20 cellular contexts compared by ENCODE assay signal in genomic region chr4:77273412-77273811, GRCh38.
"Had no signal": no experiment of that assay in that cellular context is flagged by ENCODE, and none has a peak within 500 bp of the region (broad histone marks: within the 10 kb centered on the region; RNA-seq: fewer than 3 reads in every experiment).

No MANE protein-coding gene starts in this region.

- ATAC-seq: effector memory CD8-positive, alpha-beta T cell; gastrocnemius medialis; heart right ventricle; left cardiac atrium; left lung; left ventricle myocardium superior; lower lobe of right lung; mucosa of descending colon had no signal

- H3K4me3 ChIP-seq: colonic mucosa, esophagus squamous epithelium, gastrocnemius medialis, heart right ventricle, left lung, lower lobe of right lung, mucosa of descending colon had no signal

- H3K36me3 ChIP-seq: colonic mucosa, esophagus squamous epithelium, gastrocnemius medialis, heart right ventricle, left lung, lower lobe of right lung had no signal

- DNase-seq: colonic mucosa; cortex of kidney; effector CD8-positive, alpha-beta T cell; effector memory CD8-positive, alpha-beta T cell; endodermal cell; esophagus squamous epithelium; foreskin fibroblast; foreskin melanocyte; gastrocnemius medialis; glutamatergic neuron; head of caudate nucleus; heart right ventricle; hippocampal formation; left cardiac atrium; left lung; left ventricle myocardium superior; lower lobe of right lung; mesenchymal stem cell; mucosa of descending colon; naive B cell had no signal

- H3K4me1 ChIP-seq: colonic mucosa, gastrocnemius medialis, heart right ventricle, left lung, lower lobe of right lung had no signal

- H3K9me3 ChIP-seq: colonic mucosa, esophagus squamous epithelium, gastrocnemius medialis, heart right ventricle, left lung, lower lobe of right lung, mucosa of descending colon had no signal

- H3K27ac ChIP-seq: colonic mucosa, gastrocnemius medialis, heart right ventricle, left lung, lower lobe of right lung had no signal
